26 cellular contexts compared by ENCODE assay signal in genomic region chr1:36529762-36530260, GRCh38. TPM values are rescaled to one million over a fixed set of nuclear protein-coding genes. Genes with fewer than 3 reads are reported as not detected.
"Had no signal": no experiment of that assay in that cellular context is flagged by ENCODE, and none has a peak within 500 bp of the region (broad histone marks: within the 10 kb centered on the region; RNA-seq: fewer than 3 reads in every experiment).

No MANE protein-coding gene starts in this region.

- H3K4me3 ChIP-seq: dorsolateral prefrontal cortex, gastrocnemius medialis, lung, right lobe of liver, spleen, tibial artery, upper lobe of left lung, uterus had no signal

- H3K9me3 ChIP-seq: gastrocnemius medialis, neutrophil, right lobe of liver, uterus had no signal

- H3K27ac Mint-ChIP-seq: nephron; progenitor cell of endocrine pancreas; stimulated activated memory B cell treated with anti-CD40 and anti-IgM and Interleukin-4, amounts not matched to agents 10 μg/mL and 1 μg/mL and 100 μg/mL, for 72 hours; stimulated activated naive CD8-positive, alpha-beta T cell treated with anti-CD3 and anti-CD28 coated beads, Interleukin-15, Interleukin-2, amounts not matched to agents 100 ng/mL and 50 ng/mL, for 24 hours had no signal

- H3K36me3 ChIP-seq: gastrocnemius medialis, neutrophil, right lobe of liver, spleen, tibial artery, upper lobe of left lung, uterus had no signal

- H3K4me3 Mint-ChIP-seq: naive B cell; nephron; stimulated activated memory B cell treated with anti-CD40 and anti-IgM and Interleukin-4, amounts not matched to agents 10 μg/mL and 1 μg/mL and 100 μg/mL, for 72 hours; stimulated activated naive CD8-positive, alpha-beta T cell treated with anti-CD3 and anti-CD28 coated beads, Interleukin-15, Interleukin-2, amounts not matched to agents 100 ng/mL and 50 ng/mL, for 24 hours had no signal

- H3K27ac ChIP-seq: dorsolateral prefrontal cortex, gastrocnemius medialis, neutrophil, right lobe of liver, spleen, tibial artery, upper lobe of left lung, uterus had no signal

- ATAC-seq: esophagus mucosa; gastrocnemius medialis; left ventricle myocardium superior; stimulated activated memory B cell treated with anti-CD40 and anti-IgM and Interleukin-4, amounts not matched to agents 10 μg/mL and 1 μg/mL and 100 μg/mL, for 72 hours had no signal

- H3K27me3 ChIP-seq: right lobe of liver, upper lobe of left lung, uterus had no signal

- H3K9me3 Mint-ChIP-seq: nephron; stimulated activated naive CD8-positive, alpha-beta T cell treated with anti-CD3 and anti-CD28 coated beads, Interleukin-15, Interleukin-2, amounts not matched to agents 100 ng/mL and 50 ng/mL, for 24 hours had no signal

- H3K4me1 ChIP-seq: gastrocnemius medialis, right lobe of liver, spleen, tibial artery, upper lobe of left lung, uterus had no signal

- DNase-seq: cortex of kidney; dorsolateral prefrontal cortex; effector CD8-positive, alpha-beta T cell; gastrocnemius medialis; left ventricle myocardium superior; mesenchymal stem cell; naive B cell; retina; stimulated activated CD4-positive, alpha-beta T cell treated with anti-CD3 and anti-CD28 coated beads, Interleukin-15, amount 100 ng/mL, for 24 hours; stimulated activated CD4-positive, alpha-beta T cell treated with anti-CD3 and anti-CD28 coated beads, Interleukin-1b, Interleukin-23, amount 100 ng/mL, for 48 hours; stimulated activated CD4-positive, alpha-beta T cell treated with anti-CD3 and anti-CD28 coated beads, Interleukin-4, amount 100 ng/mL, for 24 hours; uterus had no signal

- H3K4me1 Mint-ChIP-seq: naive B cell; nephron; stimulated activated memory B cell treated with anti-CD40 and anti-IgM and Interleukin-4, amounts not matched to agents 10 μg/mL and 1 μg/mL and 100 μg/mL, for 72 hours had no signal

- H3K36me3 Mint-ChIP-seq: stimulated activated memory B cell treated with anti-CD40 and anti-IgM and Interleukin-4, amounts not matched to agents 10 μg/mL and 1 μg/mL and 100 μg/mL, for 72 hours had no signal

RNA-seq across cellular contexts. Expression of gene CSF3R, which starts 47.1 kb away (rescaled TPM):
- total RNA-seq: fibroblast of villous mesenchyme, osteocyte had no signal
- polyA plus RNA-seq: keratinocyte had no signal
